ENCODE assay signal across 15 cellular contexts in the genomic region with DNA sequence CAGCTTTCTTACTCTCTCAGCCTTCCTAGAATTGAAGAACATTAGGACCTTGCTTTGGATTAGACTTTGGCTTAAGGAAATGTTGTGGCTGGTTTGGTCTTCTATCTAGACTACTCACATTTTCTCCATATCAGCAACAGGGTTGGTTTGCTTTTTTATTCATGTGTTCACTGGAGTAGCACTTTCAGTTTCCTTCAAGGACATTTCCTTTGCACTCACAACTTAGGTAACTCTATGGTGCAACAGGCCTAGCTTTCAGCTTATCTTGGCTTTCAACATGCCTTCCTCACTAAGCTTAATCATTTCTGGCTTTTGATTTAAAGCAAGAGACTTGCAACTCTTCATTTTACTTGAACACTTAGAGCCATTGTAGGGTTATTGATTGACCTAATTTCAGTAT.
DNase-seq lines count a peak whose midpoint lies in the region; ATAC-seq and TF ChIP-seq lines count a peak whose summit lies in the region.
"Had no signal": no experiment of that assay in that cellular context is flagged by ENCODE, and none has a peak within 500 bp of the region (broad histone marks: within the 10 kb centered on the region; RNA-seq: fewer than 3 reads in every experiment).

No MANE protein-coding gene starts in this region.

- H3K36me3 Mint-ChIP-seq in activated CD4-positive, alpha-beta T cell treated with anti-CD3 and anti-CD28 coated beads, Interleukin-2, amount 10 ng/mL, durations not matched to agents 7 days and 5 days (ENCODE audit: low read depth), result no peaks in the 10 kb centered on the region
- no peaks in the 10 kb centered on the region for H3K36me3 Mint-ChIP-seq in type B pancreatic cell

- H3K36me3 ChIP-seq in upper lobe of right lung, result no peaks in the 10 kb centered on the region
- no peaks in the 10 kb centered on the region for H3K36me3 ChIP-seq in osteoblast (ENCODE audit: insufficient read depth, low read length)

- no peak overlapping the region for H3K4me3 Mint-ChIP-seq in activated CD4-positive, alpha-beta T cell treated with anti-CD3 and anti-CD28 coated beads, Interleukin-2, amount 10 ng/mL, durations not matched to agents 7 days and 5 days
- H3K4me3 Mint-ChIP-seq in type B pancreatic cell, result no peak overlapping the region

- no peaks in the 10 kb centered on the region for H3K9me3 ChIP-seq in upper lobe of right lung
- H3K9me3 ChIP-seq in osteoblast (ENCODE audit: low read depth, low read length), result no peaks in the 10 kb centered on the region

- H3K4me2 ChIP-seq in osteoblast (ENCODE audit: insufficient read depth, low read length), result no peak overlapping the region

- peak overlapping the region; percentile 1 for H3K27ac ChIP-seq in upper lobe of right lung
- H3K27ac ChIP-seq in osteoblast (ENCODE audit: low read depth, low read length), result no peak overlapping the region

- no peaks in the 10 kb centered on the region for H3K27me3 ChIP-seq in upper lobe of right lung
- peaks cover 2% of the 10 kb centered on the region for H3K27me3 ChIP-seq in osteoblast (ENCODE audit: insufficient read depth, low read length)

- no peaks in the 10 kb centered on the region for H3K4me1 ChIP-seq in upper lobe of right lung
- no peaks in the 10 kb centered on the region for H3K4me1 ChIP-seq in osteoblast (ENCODE audit: insufficient read depth, low read length)

- H3K27me3 Mint-ChIP-seq in activated CD4-positive, alpha-beta T cell treated with anti-CD3 and anti-CD28 coated beads, Interleukin-2, amount 10 ng/mL, durations not matched to agents 7 days and 5 days, result no peaks in the 10 kb centered on the region
- H3K27me3 Mint-ChIP-seq in type B pancreatic cell, result no peaks in the 10 kb centered on the region

- CTCF ChIA-PET in activated CD4-positive, alpha-beta T cell treated with anti-CD3 and anti-CD28 coated beads, Interleukin-2, amount 10 ng/mL, durations not matched to agents 7 days and 5 days (lab: Charles Lee), result interaction anchor here (1.5 kb wide), 1 partner anchor 9 kb away, joined by 3 read pairs; no protein-coding TSS in a partner anchor

- H3K27ac Mint-ChIP-seq in activated CD4-positive, alpha-beta T cell treated with anti-CD3 and anti-CD28 coated beads, Interleukin-2, amount 10 ng/mL, durations not matched to agents 7 days and 5 days, result peak overlapping the region; percentile 6
- H3K27ac Mint-ChIP-seq in type B pancreatic cell, result no peak overlapping the region

- peak; percentile 42 for ATAC-seq in HG02885 (IDR thresholded peaks at IDR 0.05; ENCODE audit: poor library complexity, unreplicated experiment)
- ATAC-seq in upper lobe of right lung, result peak; percentile 86

- H2AFZ ChIP-seq in osteoblast (ENCODE audit: low read length), result no peak overlapping the region

- POLR2A ChIA-PET in activated CD4-positive, alpha-beta T cell treated with anti-CD3 and anti-CD28 coated beads, Interleukin-2, amount 10 ng/mL, durations not matched to agents 7 days and 5 days (lab: Charles Lee), result no interaction called here

- H3K9me3 Mint-ChIP-seq in activated CD4-positive, alpha-beta T cell treated with anti-CD3 and anti-CD28 coated beads, Interleukin-2, amount 10 ng/mL, durations not matched to agents 7 days and 5 days, result no peaks in the 10 kb centered on the region
- peaks cover 10% of the 10 kb centered on the region for H3K9me3 Mint-ChIP-seq in type B pancreatic cell

- intact Hi-C loops in upper lobe of right lung (cut with DNase I), result no loop called here

- TF ChIP-seq CTCF in upper lobe of right lung (IDR thresholded peaks at IDR 0.05) (no peak), type B pancreatic cell (conservative IDR thresholded peaks at IDR 0.05) (no peak), osteoblast (IDR thresholded peaks at IDR 0.05; ENCODE audit: extremely low read depth, low read depth, low read length) (no peak)

- H3K4me3 ChIP-seq in upper lobe of right lung (no peak overlapping the region), osteoblast (ENCODE audit: insufficient read depth, low read length) (no peak overlapping the region)

- DNase-seq in activated CD4-positive, alpha-beta T cell treated with anti-CD3 and anti-CD28 coated beads, Interleukin-2, amount 10 ng/mL, durations not matched to agents 7 days and 5 days, result no peak
- DNase-seq in activated CD4-positive, alpha-beta T cell treated with anti-CD3 and anti-CD28 coated beads, Interleukin-2, amount 50 U/mL, for 4 hours, result no peak
- DNase-seq in NOMO-1 treated with DMSO at 0.1 percent for 48 hours (lab: John Stamatoyannopoulos, UW; ENCODE audit: unreplicated experiment) (peak; percentile 71), upper lobe of right lung (no peak), type B pancreatic cell (ENCODE audit: extremely low spot score, unreplicated experiment) (no peak), NCI-H774 (lab: John Stamatoyannopoulos, UW) (no peak), osteoblast (ENCODE audit: insufficient read length, low spot score, missing footprints) (no peak)
- DNase-seq: activated CD4-positive, alpha-beta T cell treated with anti-CD3 and anti-CD28 coated beads for 1 hour; activated naive CD4-positive, alpha-beta T cell treated with Interleukin-2 at 50 U/mL for 16 hours; DMS153; Karpas-422; kidney glomerular epithelial cell; NCI-H526; stimulated activated CD4-positive, alpha-beta T cell treated with anti-CD3 and anti-CD28 coated beads, Interleukin-15, amount 100 ng/mL, for 24 hours had no signal

- peaks cover 7% of the 10 kb centered on the region for H3K4me1 Mint-ChIP-seq in activated CD4-positive, alpha-beta T cell treated with anti-CD3 and anti-CD28 coated beads, Interleukin-2, amount 10 ng/mL, durations not matched to agents 7 days and 5 days
- peaks cover 6% of the 10 kb centered on the region for H3K4me1 Mint-ChIP-seq in type B pancreatic cell (ENCODE audit: unreplicated experiment)

- H4K20me1 ChIP-seq in osteoblast (ENCODE audit: insufficient read depth, low read length), result no peaks in the 10 kb centered on the region

- no peaks in the 10 kb centered on the region for H3K79me2 ChIP-seq in osteoblast (ENCODE audit: insufficient read depth, low read length)
